21 cellular contexts compared by ENCODE assay signal in genomic region chr6:74626288-74626687, GRCh38.
"Had no signal": no experiment of that assay in that cellular context is flagged by ENCODE, and none has a peak within 500 bp of the region (broad histone marks: within the 10 kb centered on the region; RNA-seq: fewer than 3 reads in every experiment).

No MANE protein-coding gene starts in this region.

- H3K27me3 Mint-ChIP-seq: activated B cell treated with CpG ODN at 0.5 μM for 24 hours; activated CD4-positive, alpha-beta T cell treated with anti-CD3 and anti-CD28 coated beads, Interleukin-2, amount 10 ng/mL, durations not matched to agents 24 days and 14 days; activated CD8-positive, alpha-beta memory T cell treated with anti-CD3 and anti-CD28 coated beads, Interleukin-2, amount 10 ng/mL, durations not matched to agents 7 days and 5 days; activated naive CD8-positive, alpha-beta T cell; central memory CD8-positive, alpha-beta T cell; IgD-negative memory B cell had no signal

- H3K36me3 Mint-ChIP-seq: activated CD8-positive, alpha-beta memory T cell treated with anti-CD3 and anti-CD28 coated beads, Interleukin-2, amount 10 ng/mL, durations not matched to agents 7 days and 5 days; activated naive CD8-positive, alpha-beta T cell; brain; IgD-negative memory B cell had no signal

- H3K27ac ChIP-seq: KMS-11 had no signal

- H3K4me2 ChIP-seq: KMS-11, SK-N-SH had no signal

- H3K4me1 Mint-ChIP-seq: activated B cell treated with CpG ODN at 0.5 μM for 24 hours; activated CD4-positive, alpha-beta T cell treated with anti-CD3 and anti-CD28 coated beads, Interleukin-2, amount 10 ng/mL, durations not matched to agents 24 days and 14 days; activated CD8-positive, alpha-beta memory T cell treated with anti-CD3 and anti-CD28 coated beads, Interleukin-2, amount 10 ng/mL, durations not matched to agents 7 days and 5 days; brain; central memory CD8-positive, alpha-beta T cell; IgD-negative memory B cell had no signal

- DNase-seq: activated B cell treated with CpG ODN at 0.5 μM for 24 hours; activated CD4-positive, alpha-beta T cell treated with anti-CD3 and anti-CD28 coated beads for 1 hour; activated CD4-positive, alpha-beta T cell treated with anti-CD3 and anti-CD28 coated beads, Interleukin-2, amount 10 ng/mL, durations not matched to agents 24 days and 14 days; activated CD4-positive, alpha-beta T cell treated with anti-CD3 and anti-CD28 coated beads, Interleukin-2, amount 50 U/mL, for 48 hours; activated CD8-positive, alpha-beta memory T cell treated with anti-CD3 and anti-CD28 coated beads, Interleukin-2, amount 10 ng/mL, durations not matched to agents 7 days and 5 days; activated gamma-delta T cell; activated naive CD4-positive, alpha-beta T cell treated with anti-CD3 and anti-CD28 coated beads for 36 hours; activated T-cell treated with anti-CD3 and anti-CD28 coated beads, Interleukin-2, amount 50 U/mL, for 4 hours; amygdala; NCI-H1092; NCI-H1417; NCI-H2029 treated with DMSO at 0.1 percent for 48 hours; NCI-H446; SIG-M5; SK-N-SH; T-helper 1 cell had no signal

- H3K9ac ChIP-seq: KMS-11, SK-N-SH had no signal

- H3K4me3 Mint-ChIP-seq: activated B cell treated with CpG ODN at 0.5 μM for 24 hours; activated CD4-positive, alpha-beta T cell treated with anti-CD3 and anti-CD28 coated beads, Interleukin-2, amount 10 ng/mL, durations not matched to agents 24 days and 14 days; activated CD8-positive, alpha-beta memory T cell treated with anti-CD3 and anti-CD28 coated beads, Interleukin-2, amount 10 ng/mL, durations not matched to agents 7 days and 5 days; activated naive CD4-positive, alpha-beta T cell treated with anti-CD3 and anti-CD28 coated beads for 36 hours; activated naive CD8-positive, alpha-beta T cell; activated T-cell treated with anti-CD3 and anti-CD28 coated beads, Interleukin-2, amount 50 U/mL, for 4 hours; brain; central memory CD8-positive, alpha-beta T cell; IgD-negative memory B cell had no signal

- H3K9me3 ChIP-seq: SK-N-SH had no signal

- H3K27ac Mint-ChIP-seq: activated B cell treated with CpG ODN at 0.5 μM for 24 hours; activated CD4-positive, alpha-beta T cell treated with anti-CD3 and anti-CD28 coated beads, Interleukin-2, amount 10 ng/mL, durations not matched to agents 24 days and 14 days; activated CD8-positive, alpha-beta memory T cell treated with anti-CD3 and anti-CD28 coated beads, Interleukin-2, amount 10 ng/mL, durations not matched to agents 7 days and 5 days; activated naive CD4-positive, alpha-beta T cell treated with anti-CD3 and anti-CD28 coated beads for 36 hours; activated naive CD8-positive, alpha-beta T cell; brain; IgD-negative memory B cell had no signal
